In genomic region chr5:147666419-147666818, GRCh38 we compare ENCODE assay signal across 29 cellular contexts.
DNase-seq lines count a peak whose midpoint lies in the region; ATAC-seq, FAIRE-seq and TF ChIP-seq lines count a peak whose summit lies in the region.
"Had no signal": no experiment of that assay in that cellular context is flagged by ENCODE, and none has a peak within 500 bp of the region (broad histone marks: within the 10 kb centered on the region; RNA-seq: fewer than 3 reads in every experiment).

No MANE protein-coding gene starts in this region.

- no peaks in the 10 kb centered on the region for H3K27me3 ChIP-seq in HepG2 (ENCODE audit: control insufficient read depth in 1 of 2, insufficient read depth in 2 of 2, low read length in 2 of 2)
- no peaks in the 10 kb centered on the region for H3K27me3 ChIP-seq in right lobe of liver
- H3K27me3 ChIP-seq: BE2C; BLaER1; BLaER1 treated with 17β-estradiol and CSF1 and Interleukin-3, amounts not matched to agents 10 nM and 100 nM had no signal

- no peak for TF ChIP-seq RAD21 in HepG2 (CRISPR knock-in tag; IDR thresholded peaks at IDR 0.05)

- H3K9me3 ChIP-seq in HepG2 (ENCODE audit: low read length) (no peaks in the 10 kb centered on the region), right lobe of liver (no peaks in the 10 kb centered on the region)
- H3K9me3 ChIP-seq: A549, BE2C, Caco-2 had no signal

- WGBS in HepG2 (ENCODE audit: low lambda C conversion rate) = 43% methylated on average over 6 of the region's 6 CpGs
- 66% methylated on average over 6 of the region's 6 CpGs for WGBS in right lobe of liver (ENCODE audit: insufficient coverage, low coverage, low lambda C conversion rate, missing lambda C conversion rate)

- TF ChIP-seq EP300 in HepG2 (IDR thresholded peaks at IDR 0.05; ENCODE audit: low read depth in 2 of 2, low read length in 2 of 2) = no peak
- TF ChIP-seq EP300 in HepG2 (CRISPR knock-in tag; IDR thresholded peaks at IDR 0.05; ENCODE audit: borderline replicate concordance) = no peak

- in situ Hi-C loops in HepG2 (cut with HindIII; ENCODE audit: extremely low pct_ligation_motif_present, low pct_unique_long_range_greater_than_20kb) = no loop called here

- H3K36me3 ChIP-seq in HepG2 (replicated peaks in 1 of 2; ENCODE audit: control insufficient read depth in 1 of 2, insufficient read depth in 2 of 2, low read length in 2 of 2) = no peaks in the 10 kb centered on the region
- no peaks in the 10 kb centered on the region for H3K36me3 ChIP-seq in right lobe of liver

- no peak for ATAC-seq in HepG2
- no peak for ATAC-seq in right lobe of liver
- ATAC-seq: A549; CD8-positive, alpha-beta T cell had no signal

- CTCF ChIA-PET in HepG2 (lab: Yijun Ruan, JAX; ENCODE audit: low intra/inter-chr PET ratio, low total read pairs) = no interaction called here

- no peak overlapping the region for H2AFZ ChIP-seq in HepG2 (ENCODE audit: low read length)

- FAIRE-seq in HepG2 (lab: Jason Lieb, UNC) = no peak
- FAIRE-seq: A204.1, A549, D721Med had no signal

- no peaks in the 10 kb centered on the region for H3K79me2 ChIP-seq in HepG2 (ENCODE audit: insufficient read depth, low read length)

- TF ChIP-seq POLR2A in HepG2 (IDR thresholded peaks at IDR 0.05; ENCODE audit: insufficient read depth in 1 of 2, low read depth in 2 of 2, low read length in 2 of 2) (no peak), right lobe of liver (IDR thresholded peaks at IDR 0.05) (no peak)

- intact Hi-C loops in HepG2 (cut with micrococcal nuclease; ENCODE audit: unreplicated experiment) = loop anchor here (2.0 kb wide), 1 partner anchor 18 kb away; no protein-coding TSS in a partner anchor
- intact Hi-C loops in right lobe of liver (cut with DNase I) = no loop called here

- POLR2A ChIA-PET in HepG2 (lab: Yijun Ruan, JAX) = no interaction called here

- H3K9ac ChIP-seq in HepG2 (ENCODE audit: insufficient read depth, low read depth, low read length) = no peak overlapping the region
- H3K9ac ChIP-seq: BLaER1; BLaER1 treated with 17β-estradiol and CSF1 and Interleukin-3, amounts not matched to agents 10 nM and 100 nM had no signal

- H4K20me1 ChIP-seq in HepG2 (ENCODE audit: insufficient read depth, low read length) = no peaks in the 10 kb centered on the region
- H4K20me1 ChIP-seq: BLaER1 had no signal

- H3K4me1 ChIP-seq in HepG2 (ENCODE audit: insufficient read depth, low read length) (peaks cover 29% of the 10 kb centered on the region), right lobe of liver (peaks cover 0 to 46% (median 15%) of the 10 kb centered on the region in 4 donors)
- H3K4me1 ChIP-seq: A549, BE2C, BLaER1 had no signal

- TF ChIP-seq CTCF in HepG2 (CRISPR knock-in tag; IDR thresholded peaks at IDR 0.05) (no peak), right lobe of liver (IDR thresholded peaks at IDR 0.05) (no peak)

- BruUV-seq in HepG2 (replicated peaks; lab: Mats Ljungman, UMichigan) = no TSS peak

- H3K4me3 ChIP-seq in HepG2 (replicated peaks in 1 of 3; ENCODE audit: insufficient read depth in 1 of 3, low read depth in 2 of 3, low read length in 3 of 3) (no peak overlapping the region), right lobe of liver (no peak overlapping the region)
- H3K4me3 ChIP-seq: A549; BLaER1; BLaER1 treated with 17β-estradiol and CSF1 and Interleukin-3, amounts not matched to agents 10 nM and 100 nM had no signal

- H3K4me2 ChIP-seq in HepG2 (ENCODE audit: low read depth, low read length) = no peak overlapping the region
- H3K4me2 ChIP-seq: A549; BLaER1; BLaER1 treated with 17β-estradiol and CSF1 and Interleukin-3, amounts not matched to agents 10 nM and 100 nM had no signal

- no peak for DNase-seq in HepG2 (ENCODE audit: low spot score)
- DNase-seq in right lobe of liver = no peak
- DNase-seq: 8988T; ACHN; AML-193; BE2C; C1 segment of cervical spinal cord; Calu3; CD4-positive, alpha-beta memory T cell; CD4-positive, alpha-beta T cell; CD4-positive, CD25-positive, alpha-beta regulatory T cell; CD8-positive, alpha-beta memory T cell; CD8-positive, alpha-beta T cell; COR-L47; DMS 273 treated with DMSO at 0.1 percent for 48 hours; DMS153; DMS53; DMS79; DMS79 treated with DMSO at 0.1 percent for 48 hours; DND-41; EL had no signal

- no peak overlapping the region for H3K27ac ChIP-seq in HepG2 (ENCODE audit: extremely low read length, insufficient read depth, low read length)
- H3K27ac ChIP-seq in right lobe of liver = no peak overlapping the region
- H3K27ac ChIP-seq: 22Rv1; A549; BLaER1; BLaER1 treated with 17β-estradiol and CSF1 and Interleukin-3, amounts not matched to agents 10 nM and 100 nM; C4-2B had no signal

TF ChIP-seq in HepG2, 621 proteins besides CTCF, POLR2A, EP300 and RAD21:
- TF ChIP-seq SOX5 (CRISPR knock-in tag; IDR thresholded peaks at IDR 0.05; ENCODE audit: borderline replicate concordance) = peak; percentile 21; the same call in 1 of the 2 replicates
- no peak for TF ChIP-seq ZZZ3 (CRISPR knock-in tag; IDR thresholded peaks at IDR 0.05; ENCODE audit: borderline replicate concordance)
- TF ChIP-seq TBX3 (IDR thresholded peaks at IDR 0.05; ENCODE audit: borderline replicate concordance) = peak; percentile 63; the same call in 1 of the 2 replicates
- TF ChIP-seq ZNF879 (CRISPR knock-in tag; IDR thresholded peaks at IDR 0.05) = no peak
- peak; percentile 89 for TF ChIP-seq ZNF629 (CRISPR knock-in tag; conservative IDR thresholded peaks at IDR 0.05)
- TF ChIP-seq SOX6 (IDR thresholded peaks at IDR 0.05) = no peak
- peak; percentile 52; the same call in 1 of the 2 replicates for TF ChIP-seq SOX6 (CRISPR knock-in tag; IDR thresholded peaks at IDR 0.05)
- TF ChIP-seq THAP8 (CRISPR knock-in tag; IDR thresholded peaks at IDR 0.05; ENCODE audit: borderline replicate concordance) = no peak
- TF ChIP-seq TCF7 (IDR thresholded peaks at IDR 0.05; ENCODE audit: low read depth) = peak; percentile 34; the same call in 1 of the 2 replicates
- TF ChIP-seq FOXA1 (IDR thresholded peaks at IDR 0.05) = no peak
- TF ChIP-seq FOXA1 (CRISPR knock-in tag; IDR thresholded peaks at IDR 0.05) = 0 out of 2 replicates have a peak, but pooled peaks have one; percentile 22
- peak; percentile 10; the same call in 1 of the 2 replicates for TF ChIP-seq FOXA3 (CRISPR knock-in tag; IDR thresholded peaks at IDR 0.05)
- no peak for TF ChIP-seq SOX13 (IDR thresholded peaks at IDR 0.05)
- peak in 1 of 2 experiments; percentile 41; a peak in 1 of 4 replicates for TF ChIP-seq SOX13 (CRISPR knock-in tag; conservative IDR thresholded peaks at IDR 0.05 in 1 of 2, IDR thresholded peaks at IDR 0.05 in 1 of 2)
- peak; percentile 46; the same call in 1 of the 2 replicates for TF ChIP-seq HHEX (CRISPR knock-in tag; IDR thresholded peaks at IDR 0.05)
- TF ChIP-seq ZMYM3 (CRISPR knock-in tag; IDR thresholded peaks at IDR 0.05) = 0 out of 2 replicates have a peak, but pooled peaks have one; percentile 29
- TF ChIP-seq KDM1A (CRISPR knock-in tag; IDR thresholded peaks at IDR 0.05) = 0 out of 2 replicates have a peak, but pooled peaks have one; percentile 36
- TF ChIP-seq TBX2 (CRISPR knock-in tag; IDR thresholded peaks at IDR 0.05; ENCODE audit: borderline replicate concordance) = 0 out of 2 replicates have a peak, but pooled peaks have one; percentile 23
TF ChIP-seq in HepG2: peak in this region for 12.
